Comparison of ENCODE assay signal across 17 cellular contexts in genomic region chr2:165164201-165164600, GRCh38. TPM values are rescaled to one million over a fixed set of nuclear protein-coding genes. Genes with fewer than 3 reads are reported as not detected.
A peak's percentile ranks its signal among the peaks of the same experiment; 100 is the strongest.
DNase-seq lines count a peak whose midpoint lies in the region; ATAC-seq and TF ChIP-seq lines count a peak whose summit lies in the region.
"Had no signal": no experiment of that assay in that cellular context is flagged by ENCODE, and none has a peak within 500 bp of the region (broad histone marks: within the 10 kb centered on the region; RNA-seq: fewer than 3 reads in every experiment).

No MANE protein-coding gene starts in this region.

- ATAC-seq in GM19351 (IDR thresholded peaks at IDR 0.05; ENCODE audit: unreplicated experiment) (no peak), GM19328 (IDR thresholded peaks at IDR 0.05; ENCODE audit: unreplicated experiment) (no peak)

- H2AFZ ChIP-seq in ACC112 (ENCODE audit: low read length, unreplicated experiment): no peak overlapping the region
- H2AFZ ChIP-seq: GM23248 had no signal

- peaks cover 27% of the 10 kb centered on the region for H3K4me1 ChIP-seq in ACC112 (ENCODE audit: control insufficient read depth, insufficient read depth, low read length, unreplicated experiment)
- H3K4me1 ChIP-seq: BLaER1, Caco-2 had no signal

- DNase-seq in M059J (ENCODE audit: low read depth): peak; percentile 4
- DNase-seq in astrocyte of the cerebellum (ENCODE audit: low read depth): peak; percentile 23
- DNase-seq in fibroblast of the aortic adventitia (ENCODE audit: low read depth): peak; percentile 84
- DNase-seq in hippocampal formation (lab: John Stamatoyannopoulos, UW): no peak
- DNase-seq in stimulated activated CD8-positive, alpha-beta memory T cell treated with anti-CD3 and anti-CD28 coated beads, Interleukin-4, amount 100 ng/mL, for 48 hours: no peak
- DNase-seq: AML-193; Caco-2; CD8-positive, alpha-beta memory T cell; DND-41; GF-D8; H7 had no signal

- H3K4me3 ChIP-seq in ACC112 (ENCODE audit: low read depth, low read length) (no peak overlapping the region), astrocyte of the cerebellum (ENCODE audit: low read depth, low read length) (no peak overlapping the region), fibroblast of the aortic adventitia (ENCODE audit: low read depth, low read length) (no peak overlapping the region)
- H3K4me3 ChIP-seq: BLaER1, GM23248 had no signal

- peak overlapping the region; percentile 80 for H3K27ac ChIP-seq in ACC112 (ENCODE audit: low read depth, low read length)
- H3K27ac ChIP-seq: 22Rv1, BLaER1, GM23248 had no signal

- H3K79me2 ChIP-seq in ACC112 (ENCODE audit: control insufficient read depth, insufficient read depth, low read length, unreplicated experiment): no peaks in the 10 kb centered on the region

- TF ChIP-seq CTCF in astrocyte of the cerebellum (IDR thresholded peaks at IDR 0.05; ENCODE audit: low read depth, low read length, missing control alignments) (no peak), fibroblast of the aortic adventitia (IDR thresholded peaks at IDR 0.05; ENCODE audit: insufficient read depth, low read length) (no peak)

- H3K27me3 ChIP-seq in ACC112 (ENCODE audit: insufficient read depth, low read length): no peaks in the 10 kb centered on the region
- H3K27me3 ChIP-seq: BLaER1 had no signal

- H3K36me3 ChIP-seq in ACC112 (ENCODE audit: insufficient read depth, low read length): no peaks in the 10 kb centered on the region
- H3K36me3 ChIP-seq: BLaER1 had no signal

- in situ Hi-C loops in astrocyte of the cerebellum (cut with HindIII; ENCODE audit: low sequenced_read_pairs): no loop called here

RNA-seq across cellular contexts. Expression of gene SCN3A, which starts 39.6 kb away (rescaled TPM):
- 0.39 and 0.67 TPM in 2 replicates for total RNA-seq in M059J (2014; rRNA removed; shearing (Covaris generic))
- total RNA-seq in fibroblast of the aortic adventitia (ENCODE audit: low replicate concordance): 3.1 and 102 TPM in 2 replicates
- total RNA-seq: Caco-2; CD8-positive, alpha-beta memory T cell; H7 had no signal

Comparison
In these comparisons a context has a peak if more than half of its experiments do, and no peak if none do; other contexts are left out.
1. DNase-seq: peak in M059J (single experiment), astrocyte of the cerebellum (single experiment) and fibroblast of the aortic adventitia (single experiment); none in hippocampal formation (0 of 2) and stimulated activated CD8-positive, alpha-beta memory T cell treated with anti-CD3 and anti-CD28 coated beads, Interleukin-4, amount 100 ng/mL, for 48 hours (single experiment).